7 cellular contexts compared by ENCODE assay signal in genomic region chr11:123301696-123302400, GRCh38.
A peak's percentile ranks its signal among the peaks of the same experiment; 100 is the strongest.
DNase-seq lines count a peak whose midpoint lies in the region; ATAC-seq and TF ChIP-seq lines count a peak whose summit lies in the region.

No MANE protein-coding gene starts in this region.

- TF ChIP-seq CTCF in fibroblast of villous mesenchyme (IDR thresholded peaks at IDR 0.05; ENCODE audit: insufficient read depth, low read depth, low read length) (peak; percentile 73), neural crest cell (conservative IDR thresholded peaks at IDR 0.05) (peak; percentile 95), stomach (IDR thresholded peaks at IDR 0.05) (peak in 5 of 7 experiments; percentile 20 to 91 (median 80))

- DNase-seq in NT2/D1 (ENCODE audit: low read depth, low spot score) (peak; percentile 57), activated T-helper 1 cell treated with Interleukin-2 at 50 U/mL for 16 hours (ENCODE audit: low read depth) (peak; percentile 57), fibroblast of villous mesenchyme (ENCODE audit: low read depth) (peak; percentile 38), neural crest cell (ENCODE audit: low read depth, low spot score) (peak; percentile 78), stomach (peak; percentile 63)

- H3K27ac ChIP-seq in stomach, result no peak overlapping the region

- peak overlapping the region; percentile 76 for H3K9ac ChIP-seq in NT2/D1 (ENCODE audit: insufficient read length, low read depth)

- TF ChIP-seq POLR2A in stomach (IDR thresholded peaks at IDR 0.05), result no peak

- H3K36me3 Mint-ChIP-seq in neural crest cell (ENCODE audit: low read depth), result no peaks in the 10 kb centered on the region

- H3K4me3 ChIP-seq in NT2/D1 (ENCODE audit: insufficient read length, low read depth) (peak overlapping the region; percentile 36), fibroblast of villous mesenchyme (ENCODE audit: low read depth, low read length) (peak overlapping the region; percentile 50), stomach (peak overlapping the region; percentile 41 to 59 (median 46))

- H3K9me3 ChIP-seq in NT2/D1 (ENCODE audit: insufficient read depth, low read length), result no peaks in the 10 kb centered on the region
- no peaks in the 10 kb centered on the region for H3K9me3 ChIP-seq in stomach

- H3K27me3 ChIP-seq in NT2/D1 (ENCODE audit: insufficient read depth, insufficient read length) (peaks cover 26% of the 10 kb centered on the region), stomach (peaks cover 0 to 57% (median 35%) of the 10 kb centered on the region in 3 donors)

- no peak for TF ChIP-seq EP300 in stomach (IDR thresholded peaks at IDR 0.05)

- H3K4me1 ChIP-seq in NT2/D1 (ENCODE audit: insufficient read depth, insufficient read length) (peaks cover 2% of the 10 kb centered on the region), stomach (peaks cover 8 to 19% (median 13%) of the 10 kb centered on the region in 4 donors)

- intact Hi-C loops in stomach (cut with DNase I; ENCODE audit: low total_unique reads), result no loop called here

- ATAC-seq in GM18520 (IDR thresholded peaks at IDR 0.05; ENCODE audit: unreplicated experiment), result peak; percentile 40
- ATAC-seq in HG03025 (IDR thresholded peaks at IDR 0.05; ENCODE audit: low FRiP score, unreplicated experiment), result peak; percentile 48

- 4 to 15% (median 7%) methylated on average over 23 to 56 of the region's 56 CpGs for WGBS in stomach, 5 donors

- no peak overlapping the region for H3K27ac Mint-ChIP-seq in neural crest cell (ENCODE audit: unreplicated experiment)

- peak overlapping the region; percentile 85 for H3K4me3 Mint-ChIP-seq in neural crest cell

- H3K9me3 Mint-ChIP-seq in neural crest cell, result no peaks in the 10 kb centered on the region

- H3K27me3 Mint-ChIP-seq in neural crest cell (ENCODE audit: low read depth), result peaks cover 40% of the 10 kb centered on the region

- H3K36me3 ChIP-seq in NT2/D1 (ENCODE audit: insufficient read depth, insufficient read length, low read length) (no peaks in the 10 kb centered on the region), stomach (no peaks in the 10 kb centered on the region)

- peaks cover 6% of the 10 kb centered on the region for H3K4me1 Mint-ChIP-seq in neural crest cell
